Comparison of ENCODE assay signal across 16 cellular contexts in the genomic region with DNA sequence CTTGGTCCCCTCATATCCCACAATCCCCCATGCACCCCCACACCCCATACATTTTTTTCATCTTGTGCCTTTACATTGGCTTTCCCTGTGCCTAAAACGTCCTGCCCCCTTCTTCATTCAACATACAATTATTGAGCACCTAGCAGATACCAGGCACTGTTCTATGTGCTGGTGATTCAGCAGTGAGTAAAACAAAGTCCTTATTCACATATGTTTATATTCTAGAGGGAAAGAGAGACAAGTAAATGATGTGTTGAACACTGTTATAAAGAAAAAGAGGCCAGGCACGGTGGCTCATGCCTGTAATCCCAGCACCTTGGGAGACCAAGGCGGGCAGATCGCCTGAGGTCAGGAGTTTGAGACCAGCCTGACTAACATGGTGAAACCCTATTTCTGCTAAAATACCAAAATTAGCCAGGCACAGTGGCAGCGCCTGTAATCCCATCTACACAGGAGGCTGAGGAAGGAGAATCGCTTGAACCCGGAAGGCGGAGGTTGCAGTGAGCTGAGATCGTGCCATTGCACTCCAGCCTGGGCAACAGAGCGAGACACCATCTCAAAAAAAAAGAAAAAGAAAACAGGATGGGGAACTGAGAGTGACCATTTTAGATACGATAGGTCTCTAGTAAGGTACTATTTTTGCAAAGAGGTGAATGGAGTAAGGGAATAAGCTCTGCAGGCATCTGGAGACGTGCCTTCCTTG. TPM values are rescaled to one million over a fixed set of nuclear protein-coding genes. Genes with fewer than 3 reads are reported as not detected.
A peak's percentile ranks its signal among the peaks of the same experiment; 100 is the strongest.
DNase-seq lines count a peak whose midpoint lies in the region; ATAC-seq and TF ChIP-seq lines count a peak whose summit lies in the region.
"Had no signal": no experiment of that assay in that cellular context is flagged by ENCODE, and none has a peak within 500 bp of the region (broad histone marks: within the 10 kb centered on the region; RNA-seq: fewer than 3 reads in every experiment).

No MANE protein-coding gene starts in this region.

- H3K4me1 ChIP-seq in smooth muscle cell (ENCODE audit: low read depth): no peaks in the 10 kb centered on the region
- H3K4me1 ChIP-seq: SJCRH30 had no signal

- no peak overlapping the region for H3K27ac ChIP-seq in smooth muscle cell (ENCODE audit: low read depth)
- H3K27ac ChIP-seq: brain microvascular endothelial cell, SJCRH30 had no signal

- no peak overlapping the region for H3K27ac Mint-ChIP-seq in activated CD4-positive, alpha-beta memory T cell treated with anti-CD3 and anti-CD28 coated beads, Interleukin-2, amount 10 ng/mL, durations not matched to agents 7 days and 5 days
- H3K27ac Mint-ChIP-seq: activated naive CD4-positive, alpha-beta T cell treated with anti-CD3 and anti-CD28 coated beads for 36 hours; CD4-positive, alpha-beta memory T cell had no signal

- TF ChIP-seq CTCF in smooth muscle cell (IDR thresholded peaks at IDR 0.05; ENCODE audit: borderline replicate concordance, insufficient read depth, poor library complexity, severe bottlenecking): no peak

- H3K9me3 ChIP-seq in smooth muscle cell (replicated peaks; ENCODE audit: low read depth): no peaks in the 10 kb centered on the region
- H3K9me3 ChIP-seq: SJCRH30 had no signal

- H4K20me1 ChIP-seq in smooth muscle cell (ENCODE audit: low read depth): no peaks in the 10 kb centered on the region

- no peaks in the 10 kb centered on the region for H3K27me3 ChIP-seq in smooth muscle cell (ENCODE audit: low read depth)
- H3K27me3 ChIP-seq: brain microvascular endothelial cell, SJCRH30 had no signal

- H3K9ac ChIP-seq in smooth muscle cell (ENCODE audit: low read depth): no peak overlapping the region

- no peak overlapping the region for H3K4me3 ChIP-seq in smooth muscle cell
- H3K4me3 ChIP-seq: SJCRH30 had no signal

- H3K4me1 Mint-ChIP-seq in activated CD4-positive, alpha-beta memory T cell treated with anti-CD3 and anti-CD28 coated beads, Interleukin-2, amount 10 ng/mL, durations not matched to agents 7 days and 5 days: peaks cover 2% of the 10 kb centered on the region
- H3K4me1 Mint-ChIP-seq: CD4-positive, alpha-beta memory T cell had no signal

- POLR2A ChIA-PET in activated CD4-positive, alpha-beta memory T cell treated with anti-CD3 and anti-CD28 coated beads, Interleukin-2, amount 10 ng/mL, durations not matched to agents 7 days and 5 days (lab: Charles Lee): no interaction called here

- no peak overlapping the region for H3K4me3 Mint-ChIP-seq in activated CD4-positive, alpha-beta memory T cell treated with anti-CD3 and anti-CD28 coated beads, Interleukin-2, amount 10 ng/mL, durations not matched to agents 7 days and 5 days
- H3K4me3 Mint-ChIP-seq: activated naive CD4-positive, alpha-beta T cell treated with anti-CD3 and anti-CD28 coated beads for 36 hours; CD4-positive, alpha-beta memory T cell had no signal

- ATAC-seq in GM21825 (IDR thresholded peaks at IDR 0.05; ENCODE audit: unreplicated experiment): peak; percentile 51
- ATAC-seq in HG03432 (IDR thresholded peaks at IDR 0.05; ENCODE audit: unreplicated experiment): peak; percentile 64
- ATAC-seq: sciatic nerve had no signal

- TF ChIP-seq POLR2A in GM18951 (IDR thresholded peaks at IDR 0.05; ENCODE audit: extremely low read depth, insufficient read depth, insufficient read length): peak; percentile 10

- H3K27me3 Mint-ChIP-seq in activated CD4-positive, alpha-beta memory T cell treated with anti-CD3 and anti-CD28 coated beads, Interleukin-2, amount 10 ng/mL, durations not matched to agents 7 days and 5 days: peaks cover 44% of the 10 kb centered on the region

- no peaks in the 10 kb centered on the region for H3K9me3 Mint-ChIP-seq in activated CD4-positive, alpha-beta memory T cell treated with anti-CD3 and anti-CD28 coated beads, Interleukin-2, amount 10 ng/mL, durations not matched to agents 7 days and 5 days
- H3K9me3 Mint-ChIP-seq: activated naive CD4-positive, alpha-beta T cell treated with anti-CD3 and anti-CD28 coated beads for 36 hours; CD4-positive, alpha-beta memory T cell had no signal

- CTCF ChIA-PET in activated CD4-positive, alpha-beta memory T cell treated with anti-CD3 and anti-CD28 coated beads, Interleukin-2, amount 10 ng/mL, durations not matched to agents 7 days and 5 days (lab: Charles Lee): no interaction called here

- no peak for DNase-seq in activated CD4-positive, alpha-beta memory T cell treated with anti-CD3 and anti-CD28 coated beads, Interleukin-2, amount 10 ng/mL, durations not matched to agents 7 days and 5 days
- no peak for DNase-seq in activated CD4-positive, alpha-beta T cell treated with anti-CD3 and anti-CD28 coated beads for 1 hour
- DNase-seq in stimulated activated naive CD4-positive, alpha-beta T cell (lab: John Stamatoyannopoulos, UW): no peak
- no peak for DNase-seq in smooth muscle cell (lab: John Stamatoyannopoulos, UW; ENCODE audit: unreplicated experiment)
- DNase-seq: activated naive CD4-positive, alpha-beta T cell treated with anti-CD3 and anti-CD28 coated beads for 36 hours; brain microvascular endothelial cell; CD4-positive, alpha-beta memory T cell; effector CD4-positive, alpha-beta T cell; GDM1; NCI-H2029 treated with DMSO at 0.1 percent for 48 hours; SJCRH30 had no signal

- no peaks in the 10 kb centered on the region for H3K36me3 ChIP-seq in smooth muscle cell (ENCODE audit: low read depth)
- H3K36me3 ChIP-seq: brain microvascular endothelial cell, SJCRH30 had no signal

- H3K4me2 ChIP-seq in smooth muscle cell: no peak overlapping the region

- 95% methylated on average over 12 of the region's 12 CpGs for WGBS in smooth muscle cell (ENCODE audit: low lambda C conversion rate)

- H3F3A ChIP-seq in smooth muscle cell (ENCODE audit: low read depth): no peaks in the 10 kb centered on the region

- in situ Hi-C loops in GM18951 (cut with MboI; ENCODE audit: low sequenced_read_pairs, unreplicated experiment): no loop called here

- no peak overlapping the region for H2AFZ ChIP-seq in smooth muscle cell (ENCODE audit: low read depth)

- no peaks in the 10 kb centered on the region for H3K79me2 ChIP-seq in smooth muscle cell (ENCODE audit: low read depth)

- H3K36me3 Mint-ChIP-seq in activated CD4-positive, alpha-beta memory T cell treated with anti-CD3 and anti-CD28 coated beads, Interleukin-2, amount 10 ng/mL, durations not matched to agents 7 days and 5 days (ENCODE audit: low read depth): no peaks in the 10 kb centered on the region
- H3K36me3 Mint-ChIP-seq: CD4-positive, alpha-beta memory T cell had no signal

RNA-seq across cellular contexts. Expression of gene SLC7A7, which starts 12.2 kb away (rescaled TPM):
- under 1 TPM; 0.38 to 0.60 TPM for total RNA-seq in activated CD4-positive, alpha-beta memory T cell treated with anti-CD3 and anti-CD28 coated beads, Interleukin-2, amount 10 ng/mL, durations not matched to agents 7 days and 5 days
- 10.3 and 18.5 TPM in 2 replicates for total RNA-seq in smooth muscle cell
- 10.0 and 14.1 TPM in 2 replicates for polyA plus RNA-seq in smooth muscle cell
- polyA plus RNA-seq: neural cell had no signal

RNA-seq across cellular contexts. Expression of gene MRPL52, which starts 26.7 kb away (rescaled TPM):
- 100 to 1,000 TPM; 108 to 119 TPM for total RNA-seq in activated CD4-positive, alpha-beta memory T cell treated with anti-CD3 and anti-CD28 coated beads, Interleukin-2, amount 10 ng/mL, durations not matched to agents 7 days and 5 days
- 85.8 and 220 TPM in 2 replicates for total RNA-seq in smooth muscle cell
- polyA plus RNA-seq in smooth muscle cell: 274 and 296 TPM in 2 replicates

RNA-seq across cellular contexts. Expression of gene MMP14, which starts 33.4 kb away (rescaled TPM):
- total RNA-seq in activated CD4-positive, alpha-beta memory T cell treated with anti-CD3 and anti-CD28 coated beads, Interleukin-2, amount 10 ng/mL, durations not matched to agents 7 days and 5 days: 1 to 10 TPM; 1.9 to 2.9 TPM
- 444 and 491 TPM in 2 replicates for total RNA-seq in smooth muscle cell
- polyA plus RNA-seq in smooth muscle cell: 52.3 and 58.1 TPM in 2 replicates
- polyA plus RNA-seq: CD4-positive, alpha-beta memory T cell had no signal

RNA-seq across cellular contexts. Expression of gene OXA1L, which starts 36.5 kb away (rescaled TPM):
- 100 to 1,000 TPM; 118 to 122 TPM for total RNA-seq in activated CD4-positive, alpha-beta memory T cell treated with anti-CD3 and anti-CD28 coated beads, Interleukin-2, amount 10 ng/mL, durations not matched to agents 7 days and 5 days
- total RNA-seq in smooth muscle cell: 88.8 and 93.8 TPM in 2 replicates
- polyA plus RNA-seq in smooth muscle cell: 55.9 and 69.3 TPM in 2 replicates

Comparison
In these comparisons a context has a peak if more than half of its experiments do, and no peak if none do; other contexts are left out.
1. RNA of gene MMP14, which starts 33.4 kb away (total RNA-seq): 444 to 491 TPM in smooth muscle cell; 1.9 to 2.9 TPM in activated CD4-positive, alpha-beta memory T cell treated with anti-CD3 and anti-CD28 coated beads, Interleukin-2, amount 10 ng/mL, durations not matched to agents 7 days and 5 days; every median in the first group is over 100 times any median in the second.